In genomic region chr3:176992565-176992964, GRCh38 we compare ENCODE assay signal across 16 cellular contexts.
"Had no signal": no experiment of that assay in that cellular context is flagged by ENCODE, and none has a peak within 500 bp of the region (broad histone marks: within the 10 kb centered on the region; RNA-seq: fewer than 3 reads in every experiment).

No MANE protein-coding gene starts in this region.

- ATAC-seq: activated T-cell treated with anti-CD3 and anti-CD28 coated beads, Interleukin-2, amount 50 U/mL, for 4 hours; stimulated activated naive B cell treated with anti-CD40 and anti-IgM and Interleukin-4, amounts not matched to agents 10 μg/mL and 1 μg/mL and 100 μg/mL, for 72 hours had no signal

- H3K36me3 Mint-ChIP-seq: activated naive CD8-positive, alpha-beta T cell had no signal

- H3K4me3 Mint-ChIP-seq: activated CD4-positive, alpha-beta T cell treated with anti-CD3 and anti-CD28 coated beads, Interleukin-2, amount 10 ng/mL, durations not matched to agents 7 days and 5 days; activated naive CD8-positive, alpha-beta T cell; activated T-cell treated with anti-CD3 and anti-CD28 coated beads, Interleukin-2, amount 50 U/mL, for 4 hours; dendritic cell treated with granulocyte-macrophage colony-stimulating factor and Interleukin-4, amounts not matched to agents 40 ng/mL and 50 ng/mL, for 4 days; nephron progenitor cell; stimulated activated naive B cell treated with anti-CD40 and anti-IgM and Interleukin-4, amounts not matched to agents 10 μg/mL and 1 μg/mL and 100 μg/mL, for 72 hours had no signal

- H3K27me3 Mint-ChIP-seq: activated CD4-positive, alpha-beta T cell treated with anti-CD3 and anti-CD28 coated beads, Interleukin-2, amount 10 ng/mL, durations not matched to agents 7 days and 5 days; activated naive CD8-positive, alpha-beta T cell; dendritic cell treated with granulocyte-macrophage colony-stimulating factor and Interleukin-4, amounts not matched to agents 40 ng/mL and 50 ng/mL, for 4 days; stimulated activated naive B cell treated with anti-CD40 and anti-IgM and Interleukin-4, amounts not matched to agents 10 μg/mL and 1 μg/mL and 100 μg/mL, for 72 hours had no signal

- H3K27ac Mint-ChIP-seq: activated CD4-positive, alpha-beta T cell treated with anti-CD3 and anti-CD28 coated beads, Interleukin-2, amount 10 ng/mL, durations not matched to agents 7 days and 5 days; activated naive CD8-positive, alpha-beta T cell; dendritic cell treated with granulocyte-macrophage colony-stimulating factor and Interleukin-4, amounts not matched to agents 40 ng/mL and 50 ng/mL, for 4 days; nephron progenitor cell; stimulated activated naive B cell treated with anti-CD40 and anti-IgM and Interleukin-4, amounts not matched to agents 10 μg/mL and 1 μg/mL and 100 μg/mL, for 72 hours had no signal

- H3K4me1 Mint-ChIP-seq: activated CD4-positive, alpha-beta T cell treated with anti-CD3 and anti-CD28 coated beads, Interleukin-2, amount 10 ng/mL, durations not matched to agents 7 days and 5 days; stimulated activated naive B cell treated with anti-CD40 and anti-IgM and Interleukin-4, amounts not matched to agents 10 μg/mL and 1 μg/mL and 100 μg/mL, for 72 hours had no signal

- DNase-seq: activated CD4-positive, alpha-beta T cell treated with anti-CD3 and anti-CD28 coated beads, Interleukin-2, amount 10 ng/mL, durations not matched to agents 7 days and 5 days; activated CD8-positive, alpha-beta memory T cell treated with anti-CD3 and anti-CD28 coated beads, Interleukin-2, amount 50 U/mL, for 4 hours; activated effector memory CD4-positive, alpha-beta T cell treated with anti-CD3 and anti-CD28 coated beads, Interleukin-2, amount 50 U/mL, for 16 hours; activated T-cell treated with anti-CD3 and anti-CD28 coated beads, Interleukin-2, amount 50 U/mL, for 4 hours; effector CD8-positive, alpha-beta T cell; foreskin fibroblast; hypothalamus; left ventricle myocardium inferior; mammary epithelial cell; nephron progenitor cell; nucleus accumbens; stimulated activated naive B cell treated with anti-CD40 and anti-IgM and Interleukin-4, amounts not matched to agents 10 μg/mL and 1 μg/mL and 100 μg/mL, for 72 hours; T1000; thyroid gland had no signal
